In genomic region chr1:32901823-32902534, GRCh38 we compare ENCODE assay signal across 8 cellular contexts. TPM values are rescaled to one million over a fixed set of nuclear protein-coding genes. Genes with fewer than 3 reads are reported as not detected.
DNase-seq lines count a peak whose midpoint lies in the region; ATAC-seq, FAIRE-seq and TF ChIP-seq lines count a peak whose summit lies in the region.

No MANE protein-coding gene starts in this region.

- H3K36me3 Mint-ChIP-seq in activated CD4-positive, alpha-beta T cell treated with anti-CD3 and anti-CD28 coated beads, Interleukin-2, amount 10 ng/mL, durations not matched to agents 7 days and 5 days (ENCODE audit: low read depth): no peaks in the 10 kb centered on the region
- no peaks in the 10 kb centered on the region for H3K36me3 Mint-ChIP-seq in astrocyte (ENCODE audit: low read depth, unreplicated experiment)

- no peak for TF ChIP-seq RAD21 in HepG2 (CRISPR knock-in tag; IDR thresholded peaks at IDR 0.05)

- H3K27ac Mint-ChIP-seq in activated CD4-positive, alpha-beta T cell treated with anti-CD3 and anti-CD28 coated beads, Interleukin-2, amount 10 ng/mL, durations not matched to agents 7 days and 5 days: no peak overlapping the region
- H3K27ac Mint-ChIP-seq in astrocyte (ENCODE audit: unreplicated experiment): no peak overlapping the region

- H3K79me2 ChIP-seq in astrocyte (ENCODE audit: insufficient read depth, low read length) (no peaks in the 10 kb centered on the region), HepG2 (ENCODE audit: insufficient read depth, low read length) (no peaks in the 10 kb centered on the region)

- peak overlapping the region; percentile 90 for H2AFZ ChIP-seq in astrocyte (ENCODE audit: low read depth, low read length)
- no peak overlapping the region for H2AFZ ChIP-seq in HepG2 (ENCODE audit: low read length)

- peak overlapping the region; percentile 64 for H3K9ac ChIP-seq in astrocyte (ENCODE audit: low read length)
- H3K9ac ChIP-seq in HepG2 (ENCODE audit: insufficient read depth, low read depth, low read length): no peak overlapping the region

- no TSS peak for BruUV-seq in HepG2 (replicated peaks; lab: Mats Ljungman, UMichigan)

- H3K4me2 ChIP-seq in astrocyte (ENCODE audit: low read length) (peak overlapping the region; percentile 92), HepG2 (ENCODE audit: low read depth, low read length) (peak overlapping the region; percentile 78)

- CTCF ChIA-PET in activated CD4-positive, alpha-beta T cell treated with anti-CD3 and anti-CD28 coated beads, Interleukin-2, amount 10 ng/mL, durations not matched to agents 7 days and 5 days (lab: Charles Lee): interaction anchor here (0.6 to 1.6 kb wide), 4 partner anchors 17 to 72 kb away, joined by 3 read pairs; no protein-coding TSS in a partner anchor
- CTCF ChIA-PET in HepG2 (lab: Yijun Ruan, JAX; ENCODE audit: low intra/inter-chr PET ratio, low total read pairs): no interaction called here

- H3K4me3 Mint-ChIP-seq in activated CD4-positive, alpha-beta T cell treated with anti-CD3 and anti-CD28 coated beads, Interleukin-2, amount 10 ng/mL, durations not matched to agents 7 days and 5 days: peak overlapping the region; percentile 56
- H3K4me3 Mint-ChIP-seq in astrocyte (ENCODE audit: unreplicated experiment): peak overlapping the region; percentile 84

- peaks cover 2% of the 10 kb centered on the region for H3K4me1 ChIP-seq in astrocyte (ENCODE audit: insufficient read depth, low read length)
- 0 out of 2 replicates have a peak, but pooled peaks cover 7% of the 10 kb centered on the region for H3K4me1 ChIP-seq in HepG2 (ENCODE audit: insufficient read depth, low read length)
- H3K4me1 ChIP-seq in testis: peaks cover 4% of the 10 kb centered on the region

- TF ChIP-seq EP300 in HepG2 (IDR thresholded peaks at IDR 0.05; ENCODE audit: low read depth in 2 of 2, low read length in 2 of 2) (no peak), HepG2 (CRISPR knock-in tag; IDR thresholded peaks at IDR 0.05; ENCODE audit: borderline replicate concordance) (no peak)

- H3K9me3 ChIP-seq in astrocyte (ENCODE audit: insufficient read depth, low read depth, low read length) (no peaks in the 10 kb centered on the region), HepG2 (ENCODE audit: low read length) (no peaks in the 10 kb centered on the region), testis (no peaks in the 10 kb centered on the region)

- peaks cover 57% of the 10 kb centered on the region for H3K27me3 Mint-ChIP-seq in activated CD4-positive, alpha-beta T cell treated with anti-CD3 and anti-CD28 coated beads, Interleukin-2, amount 10 ng/mL, durations not matched to agents 7 days and 5 days
- peaks cover 50% of the 10 kb centered on the region for H3K27me3 Mint-ChIP-seq in astrocyte (ENCODE audit: low read depth, unreplicated experiment)

- H4K20me1 ChIP-seq in astrocyte (ENCODE audit: insufficient read depth, low read length) (no peaks in the 10 kb centered on the region), HepG2 (ENCODE audit: insufficient read depth, low read length) (no peaks in the 10 kb centered on the region)

- no peak for DNase-seq in activated CD4-positive, alpha-beta T cell treated with anti-CD3 and anti-CD28 coated beads, Interleukin-2, amount 10 ng/mL, durations not matched to agents 7 days and 5 days
- no peak for DNase-seq in activated CD4-positive, alpha-beta T cell treated with anti-CD3 and anti-CD28 coated beads for 1 hour
- DNase-seq in astrocyte (ENCODE audit: low read depth) (no peak), HepG2 (ENCODE audit: low spot score) (no peak), testis (no peak), GM19238 (ENCODE audit: insufficient read length, low spot score) (no peak)

- H3K36me3 ChIP-seq in astrocyte (ENCODE audit: insufficient read depth, low read length) (no peaks in the 10 kb centered on the region), HepG2 (replicated peaks in 1 of 2; ENCODE audit: control insufficient read depth in 1 of 2, insufficient read depth in 2 of 2, low read length in 2 of 2) (no peaks in the 10 kb centered on the region), testis (ENCODE audit: low read depth, missing control alignments) (no peaks in the 10 kb centered on the region)

- peaks cover 3% of the 10 kb centered on the region for H3K27me3 ChIP-seq in astrocyte (ENCODE audit: insufficient read depth, low read length)
- H3K27me3 ChIP-seq in HepG2 (ENCODE audit: control insufficient read depth in 1 of 2, insufficient read depth in 2 of 2, low read length in 2 of 2): peaks cover 7 to 37% of the 10 kb centered on the region in 2 experiments
- no peaks in the 10 kb centered on the region for H3K27me3 ChIP-seq in testis

- POLR2A ChIA-PET in activated CD4-positive, alpha-beta T cell treated with anti-CD3 and anti-CD28 coated beads, Interleukin-2, amount 10 ng/mL, durations not matched to agents 7 days and 5 days (lab: Charles Lee): no interaction called here
- POLR2A ChIA-PET in HepG2 (lab: Yijun Ruan, JAX): no interaction called here

- H3K4me3 ChIP-seq in astrocyte (ENCODE audit: insufficient read depth, low read depth, low read length): peak overlapping the region; percentile 62
- H3K4me3 ChIP-seq in HepG2 (replicated peaks in 1 of 3; ENCODE audit: insufficient read depth in 1 of 3, low read depth in 2 of 3, low read length in 3 of 3): peak overlapping the region; percentile 19 to 72 (median 38); a peak in 4 of 6 replicates
- peak overlapping the region; percentile 59 to 62 for H3K4me3 ChIP-seq in testis

- TF ChIP-seq POLR2A in HepG2 (IDR thresholded peaks at IDR 0.05; ENCODE audit: insufficient read depth in 1 of 2, low read depth in 2 of 2, low read length in 2 of 2) (no peak), testis (IDR thresholded peaks at IDR 0.05) (no peak)

- in situ Hi-C loops in HepG2 (cut with HindIII; ENCODE audit: extremely low pct_ligation_motif_present, low pct_unique_long_range_greater_than_20kb): no loop called here

- whole genome bisulfite sequencing in HepG2 (ENCODE audit: low lambda C conversion rate): 28% methylated on average over 21 of the region's 24 CpGs
- 25 to 33% methylated on average over 12 to 24 of the region's 24 CpGs for WGBS in testis, 2 donors

- FAIRE-seq in astrocyte (lab: Jason Lieb, UNC) (no peak), HepG2 (lab: Jason Lieb, UNC) (no peak)

- no peak for ATAC-seq in HepG2
- no peak for ATAC-seq in HG02981 (IDR thresholded peaks at IDR 0.05; ENCODE audit: unreplicated experiment)
- ATAC-seq in HG02973 (IDR thresholded peaks at IDR 0.05; ENCODE audit: unreplicated experiment): no peak

- no peaks in the 10 kb centered on the region for H3K9me3 Mint-ChIP-seq in activated CD4-positive, alpha-beta T cell treated with anti-CD3 and anti-CD28 coated beads, Interleukin-2, amount 10 ng/mL, durations not matched to agents 7 days and 5 days
- H3K9me3 Mint-ChIP-seq in astrocyte (ENCODE audit: unreplicated experiment): no peaks in the 10 kb centered on the region

- no peak for TF ChIP-seq CTCF in astrocyte (IDR thresholded peaks at IDR 0.05; ENCODE audit: insufficient read depth, low read depth, low read length)
- no peak for TF ChIP-seq CTCF in HepG2 (CRISPR knock-in tag; IDR thresholded peaks at IDR 0.05)
- no peak for TF ChIP-seq CTCF in testis (IDR thresholded peaks at IDR 0.05)

- intact Hi-C loops in HepG2 (cut with micrococcal nuclease; ENCODE audit: unreplicated experiment): no loop called here
- intact Hi-C loops in testis (cut with DNase I; ENCODE audit: low total_unique reads): no loop called here

- H3K27ac ChIP-seq in astrocyte (ENCODE audit: low read depth, low read length) (no peak overlapping the region), HepG2 (ENCODE audit: extremely low read length, insufficient read depth, low read length) (no peak overlapping the region), testis (no peak overlapping the region)

- H3K4me1 Mint-ChIP-seq in activated CD4-positive, alpha-beta T cell treated with anti-CD3 and anti-CD28 coated beads, Interleukin-2, amount 10 ng/mL, durations not matched to agents 7 days and 5 days: peaks cover 5% of the 10 kb centered on the region
- H3K4me1 Mint-ChIP-seq in astrocyte (ENCODE audit: low read depth, unreplicated experiment): no peaks in the 10 kb centered on the region

RNA-seq across cellular contexts. Expression of gene TMEM54, which starts 0.8 kb away (rescaled TPM):
- not detected for total RNA-seq in activated CD4-positive, alpha-beta T cell treated with anti-CD3 and anti-CD28 coated beads, Interleukin-2, amount 10 ng/mL, durations not matched to agents 7 days and 5 days
- total RNA-seq in astrocyte: 8.0 and 9.3 TPM in 2 replicates
- total RNA-seq in HepG2 (2016; rRNA removed; fragmentation: Illumina TruSeq; extraction: Trizol): 0.76 and 2.5 TPM in 2 replicates
- 6.9 and 7.0 TPM in 2 replicates for total RNA-seq in HepG2 (2016; cell fraction: cytosol; rRNA removed; fragmentation: Illumina TruSeq; extraction: Trizol; ENCODE audit: low read depth)
- 0.83 and 1.3 TPM in 2 replicates for total RNA-seq in HepG2 (2016; cell fraction: insoluble cytoplasmic fraction; rRNA removed; fragmentation: Illumina TruSeq; extraction: Trizol)
- 5.0 and 5.4 TPM in 2 replicates for total RNA-seq in HepG2 (2016; cell fraction: membrane; rRNA removed; fragmentation: Illumina TruSeq; extraction: Trizol)
- 1.2 and 1.7 TPM in 2 replicates for total RNA-seq in HepG2 (2016; cell fraction: nucleus; rRNA removed; fragmentation: Illumina TruSeq; extraction: Trizol)
- polyA plus RNA-seq in HepG2 (2011; rRNA removed): 2.9 and 4.0 TPM in 2 replicates
- 4.2 and 5.4 TPM in 2 replicates for polyA plus RNA-seq in HepG2 (2011; cell fraction: cytosol; rRNA removed)
- polyA plus RNA-seq in HepG2 (2011; cell fraction: nucleus; rRNA removed): 2.7 and 3.1 TPM in 2 replicates
- 0.43 and 2.3 TPM in 2 replicates for polyA plus RNA-seq in HepG2 (2012)
- 9.6 and 9.8 TPM in 2 replicates for polyA plus RNA-seq in HepG2 (2016; cell fraction: cytosol; fragmentation: Illumina TruSeq; extraction: Trizol; ENCODE audit: low read depth)
- 1.0 and 1.1 TPM in 2 replicates for polyA plus RNA-seq in HepG2 (2016; cell fraction: insoluble cytoplasmic fraction; fragmentation: Illumina TruSeq; extraction: Trizol; ENCODE audit: low read depth)
- polyA plus RNA-seq in HepG2 (2016; cell fraction: membrane; fragmentation: Illumina TruSeq; extraction: Trizol; ENCODE audit: low read depth): 6.2 and 6.8 TPM in 2 replicates
- polyA plus RNA-seq in HepG2 (2016; cell fraction: nucleus; fragmentation: Illumina TruSeq; extraction: Trizol; ENCODE audit: insufficient read depth, low read depth): 1.3 and 2.6 TPM in 2 replicates
- polyA minus RNA-seq in HepG2 (2011; rRNA and poly(A)+ RNA removed; ENCODE audit: low replicate concordance): 6.4 and 19.0 TPM in 2 replicates
- 1.8 TPM in 1 of 2 replicates, not detected in the other for polyA minus RNA-seq in HepG2 (2011; cell fraction: cytosol; rRNA and poly(A)+ RNA removed)
- 0.75 TPM in 1 of 2 replicates, not detected in the other for polyA minus RNA-seq in HepG2 (2011; cell fraction: nucleus; rRNA and poly(A)+ RNA removed)
- 10 to 100 TPM; 18.7 to 24.0 TPM for total RNA-seq in testis
- 23.0 TPM for polyA plus RNA-seq in testis (ENCODE audit: insufficient read depth, low read depth, low replicate concordance)

RNA-seq across cellular contexts. Expression of gene HPCA, which starts 15.7 kb away (rescaled TPM):
- not detected for total RNA-seq in activated CD4-positive, alpha-beta T cell treated with anti-CD3 and anti-CD28 coated beads, Interleukin-2, amount 10 ng/mL, durations not matched to agents 7 days and 5 days
- total RNA-seq in astrocyte (not detected in 2 replicates), HepG2 (2016; rRNA removed; fragmentation: Illumina TruSeq; extraction: Trizol) (not detected in 2 replicates), testis (1 to 10 TPM; 1.7 to 6.1 TPM)
- total RNA-seq in HepG2 (2016; cell fraction: cytosol; rRNA removed; fragmentation: Illumina TruSeq; extraction: Trizol; ENCODE audit: low read depth): not detected in 2 replicates
- not detected in 2 replicates for total RNA-seq in HepG2 (2016; cell fraction: insoluble cytoplasmic fraction; rRNA removed; fragmentation: Illumina TruSeq; extraction: Trizol)
- total RNA-seq in HepG2 (2016; cell fraction: membrane; rRNA removed; fragmentation: Illumina TruSeq; extraction: Trizol): not detected in 2 replicates
- not detected in 2 replicates for total RNA-seq in HepG2 (2016; cell fraction: nucleus; rRNA removed; fragmentation: Illumina TruSeq; extraction: Trizol)
- polyA plus RNA-seq in HepG2 (2011; rRNA removed) (not detected in 2 replicates), testis (ENCODE audit: insufficient read depth, low read depth, low replicate concordance) (8.8 TPM)
- polyA plus RNA-seq in HepG2 (2011; cell fraction: cytosol; rRNA removed): not detected in 2 replicates
- 0.38 TPM in 1 of 2 replicates, not detected in the other for polyA plus RNA-seq in HepG2 (2011; cell fraction: nucleus; rRNA removed)
- not detected in 2 replicates for polyA plus RNA-seq in HepG2 (2012)
- polyA plus RNA-seq in HepG2 (2016; cell fraction: cytosol; fragmentation: Illumina TruSeq; extraction: Trizol; ENCODE audit: low read depth): not detected in 2 replicates
- polyA plus RNA-seq in HepG2 (2016; cell fraction: insoluble cytoplasmic fraction; fragmentation: Illumina TruSeq; extraction: Trizol; ENCODE audit: low read depth): not detected in 2 replicates
- polyA plus RNA-seq in HepG2 (2016; cell fraction: membrane; fragmentation: Illumina TruSeq; extraction: Trizol; ENCODE audit: low read depth): not detected in 2 replicates
- not detected in 2 replicates for polyA plus RNA-seq in HepG2 (2016; cell fraction: nucleus; fragmentation: Illumina TruSeq; extraction: Trizol; ENCODE audit: insufficient read depth, low read depth)
- 0.35 TPM in 1 of 2 replicates, not detected in the other for polyA minus RNA-seq in HepG2 (2011; rRNA and poly(A)+ RNA removed; ENCODE audit: low replicate concordance)
- polyA minus RNA-seq in HepG2 (2011; cell fraction: cytosol; rRNA and poly(A)+ RNA removed): not detected in 2 replicates
- not detected in 2 replicates for polyA minus RNA-seq in HepG2 (2011; cell fraction: nucleus; rRNA and poly(A)+ RNA removed)

RNA-seq across cellular contexts. Expression of gene FNDC5, which starts 31.3 kb away (rescaled TPM):
- not detected for total RNA-seq in activated CD4-positive, alpha-beta T cell treated with anti-CD3 and anti-CD28 coated beads, Interleukin-2, amount 10 ng/mL, durations not matched to agents 7 days and 5 days
- total RNA-seq in astrocyte: 0.39 and 0.96 TPM in 2 replicates
- total RNA-seq in HepG2 (2016; rRNA removed; fragmentation: Illumina TruSeq; extraction: Trizol): 1.6 and 3.1 TPM in 2 replicates
- total RNA-seq in HepG2 (2016; cell fraction: cytosol; rRNA removed; fragmentation: Illumina TruSeq; extraction: Trizol; ENCODE audit: low read depth): 2.6 and 2.8 TPM in 2 replicates
- total RNA-seq in HepG2 (2016; cell fraction: insoluble cytoplasmic fraction; rRNA removed; fragmentation: Illumina TruSeq; extraction: Trizol): 1.6 and 2.6 TPM in 2 replicates
- 5.4 and 6.4 TPM in 2 replicates for total RNA-seq in HepG2 (2016; cell fraction: membrane; rRNA removed; fragmentation: Illumina TruSeq; extraction: Trizol)
- 1.3 and 2.2 TPM in 2 replicates for total RNA-seq in HepG2 (2016; cell fraction: nucleus; rRNA removed; fragmentation: Illumina TruSeq; extraction: Trizol)
- 1.0 and 1.4 TPM in 2 replicates for polyA plus RNA-seq in HepG2 (2011; rRNA removed)
- 0.60 and 1.0 TPM in 2 replicates for polyA plus RNA-seq in HepG2 (2011; cell fraction: cytosol; rRNA removed)
- polyA plus RNA-seq in HepG2 (2011; cell fraction: nucleus; rRNA removed): 1.8 and 2.0 TPM in 2 replicates
- 0.46 and 0.56 TPM in 2 replicates for polyA plus RNA-seq in HepG2 (2012)
- 4.2 and 5.7 TPM in 2 replicates for polyA plus RNA-seq in HepG2 (2016; cell fraction: cytosol; fragmentation: Illumina TruSeq; extraction: Trizol; ENCODE audit: low read depth)
- 1.4 and 1.8 TPM in 2 replicates for polyA plus RNA-seq in HepG2 (2016; cell fraction: insoluble cytoplasmic fraction; fragmentation: Illumina TruSeq; extraction: Trizol; ENCODE audit: low read depth)
- polyA plus RNA-seq in HepG2 (2016; cell fraction: membrane; fragmentation: Illumina TruSeq; extraction: Trizol; ENCODE audit: low read depth): 5.2 and 5.9 TPM in 2 replicates
- polyA plus RNA-seq in HepG2 (2016; cell fraction: nucleus; fragmentation: Illumina TruSeq; extraction: Trizol; ENCODE audit: insufficient read depth, low read depth): 2.1 and 4.0 TPM in 2 replicates
- polyA minus RNA-seq in HepG2 (2011; rRNA and poly(A)+ RNA removed; ENCODE audit: low replicate concordance): 0.78 TPM in 1 of 2 replicates, not detected in the other
- polyA minus RNA-seq in HepG2 (2011; cell fraction: cytosol; rRNA and poly(A)+ RNA removed): 0.88 TPM in 1 of 2 replicates, not detected in the other
- 0.62 TPM in 1 of 2 replicates, not detected in the other for polyA minus RNA-seq in HepG2 (2011; cell fraction: nucleus; rRNA and poly(A)+ RNA removed)
- 10 to 100 TPM in 1 of 2 donors, 1 to 10 TPM in 1; 9.4 to 16.3 TPM for total RNA-seq in testis
- polyA plus RNA-seq in testis (ENCODE audit: insufficient read depth, low read depth, low replicate concordance): 11.3 TPM
